In the genomic region with DNA sequence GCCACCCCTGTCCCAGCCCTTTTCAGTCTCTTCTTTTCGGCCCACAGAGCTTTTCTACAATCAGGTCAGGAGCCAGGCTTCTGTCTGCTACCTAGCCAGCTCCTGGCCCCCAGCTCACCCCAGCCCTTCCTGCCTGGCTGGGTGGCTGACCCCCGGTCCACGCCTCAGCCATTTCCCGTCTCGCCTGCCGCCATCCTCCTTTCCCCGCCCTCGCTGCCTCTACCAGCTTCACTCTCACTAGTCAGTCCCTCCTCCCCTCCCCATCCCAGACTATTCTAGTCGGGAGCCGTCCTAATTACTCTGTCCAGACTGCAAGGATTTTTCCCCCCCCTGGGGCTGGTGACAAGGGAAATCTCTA, we compare ENCODE assay signal across 1 cellular context.
TF ChIP-seq lines count a peak whose summit lies in the region.

No MANE protein-coding gene starts in this region.

TF ChIP-seq in H1, 55 proteins besides CTCF, POLR2A, EP300 and RAD21:
- TF ChIP-seq BACH1 (IDR thresholded peaks at IDR 0.05; ENCODE audit: low read length) (no peak), CREB1 (IDR thresholded peaks at IDR 0.05) (no peak), SIN3A (conservative IDR thresholded peaks at IDR 0.05 in 1 of 2, IDR thresholded peaks at IDR 0.05 in 1 of 2; ENCODE audit: low read depth in 1 of 2, low read length in 2 of 2) (no peak), RFX5 (IDR thresholded peaks at IDR 0.05; ENCODE audit: borderline replicate concordance, low read depth, low read length) (no peak), KDM5A (IDR thresholded peaks at IDR 0.05; ENCODE audit: low read length) (no peak)
- TF ChIP-seq, protein P1, sequence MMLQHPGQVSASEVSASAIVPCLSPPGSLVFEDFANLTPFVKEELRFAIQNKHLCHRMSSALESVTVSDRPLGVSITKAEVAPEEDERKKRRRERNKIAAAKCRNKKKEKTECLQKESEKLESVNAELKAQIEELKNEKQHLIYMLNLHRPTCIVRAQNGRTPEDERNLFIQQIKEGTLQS (IDR thresholded peaks at IDR 0.05; ENCODE audit: insufficient read depth, low read depth, low read length): no peak
